Comparison of ENCODE assay signal across 18 cellular contexts in the genomic region with DNA sequence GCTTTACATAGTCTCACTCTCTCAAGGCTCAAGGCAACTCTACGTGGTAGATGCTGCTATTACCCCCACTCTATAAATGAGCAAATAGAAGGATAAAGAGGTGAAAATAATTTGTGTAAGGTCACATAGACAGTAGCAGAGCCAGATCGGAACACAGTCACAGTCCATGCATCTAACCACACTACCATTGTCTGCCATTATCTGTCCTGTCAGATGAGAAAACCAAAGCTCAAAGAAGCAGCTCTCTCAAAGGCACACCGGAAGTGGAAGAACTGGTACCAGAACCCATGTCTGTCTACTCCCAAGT.
A peak's percentile ranks its signal among the peaks of the same experiment; 100 is the strongest.
DNase-seq lines count a peak whose midpoint lies in the region; ATAC-seq and TF ChIP-seq lines count a peak whose summit lies in the region.
"Had no signal": no experiment of that assay in that cellular context is flagged by ENCODE, and none has a peak within 500 bp of the region (broad histone marks: within the 10 kb centered on the region; RNA-seq: fewer than 3 reads in every experiment).

No MANE protein-coding gene starts in this region.

- H3K4me1 ChIP-seq in breast epithelium (peaks cover 0 to 4% of the 10 kb centered on the region in 2 donors), lower lobe of right lung (peaks cover 27% of the 10 kb centered on the region), upper lobe of right lung (peaks cover 7% of the 10 kb centered on the region)

- H3K36me3 Mint-ChIP-seq in MCF 10A (ENCODE audit: insufficient read depth, unreplicated experiment): no peaks in the 10 kb centered on the region
- H3K36me3 Mint-ChIP-seq: neural progenitor cell had no signal

- no peaks in the 10 kb centered on the region for H3K27me3 ChIP-seq in breast epithelium
- no peaks in the 10 kb centered on the region for H3K27me3 ChIP-seq in HL-60 (ENCODE audit: insufficient read depth, poor library complexity, severe bottlenecking)
- H3K27me3 ChIP-seq in lower lobe of right lung (ENCODE audit: low read depth): no peaks in the 10 kb centered on the region
- H3K27me3 ChIP-seq in upper lobe of right lung: no peaks in the 10 kb centered on the region
- H3K27me3 ChIP-seq: neural progenitor cell, tibial nerve had no signal

- no peak for TF ChIP-seq CTCF in MCF 10A (IDR thresholded peaks at IDR 0.05; ENCODE audit: unreplicated experiment)
- no peak for TF ChIP-seq CTCF in breast epithelium (IDR thresholded peaks at IDR 0.05)
- TF ChIP-seq CTCF in HL-60 (IDR thresholded peaks at IDR 0.05; ENCODE audit: insufficient read depth, low read length): no peak
- no peak for TF ChIP-seq CTCF in lower lobe of right lung (IDR thresholded peaks at IDR 0.05)
- no peak for TF ChIP-seq CTCF in upper lobe of right lung (IDR thresholded peaks at IDR 0.05)

- DNase-seq in MCF 10A (ENCODE audit: unreplicated experiment) (no peak), breast epithelium (ENCODE audit: low spot score in 2 of 2) (no peak), HL-60 (ENCODE audit: low read depth in 1 of 2, low spot score in 1 of 2) (no peak), lower lobe of right lung (no peak), upper lobe of right lung (no peak), posterior cingulate gyrus (no peak), globus pallidus (ENCODE audit: low spot score) (no peak), NOMO-1 treated with dmso at 0.1 percent for 144 hours (lab: John Stamatoyannopoulos, UW; ENCODE audit: unreplicated experiment) (no peak)
- DNase-seq: ACHN; aorta; foreskin melanocyte; NCI-H1694 treated with DMSO at 0.1 percent for 48 hours; NCI-H510A treated with DMSO at 0.1 percent for 48 hours; stimulated activated CD4-positive, alpha-beta T cell treated with anti-CD3 and anti-CD28 coated beads, Interleukin-4, amount 100 ng/mL, for 1 hour had no signal

- POLR2A ChIA-PET in MCF 10A (lab: Yijun Ruan, JAX): interaction anchor here (0.6 to 2.2 kb wide), 11 partner anchors 29 to 316 kb away, joined by 3 to 17 read pairs (median 3); a partner anchor contains a TSS

- no peak for TF ChIP-seq POLR2A in breast epithelium (IDR thresholded peaks at IDR 0.05)

- no peak for ATAC-seq in lower lobe of right lung
- no peak for ATAC-seq in upper lobe of right lung
- ATAC-seq: HCT116 had no signal

- no peaks in the 10 kb centered on the region for H3K36me3 ChIP-seq in breast epithelium
- H3K36me3 ChIP-seq in lower lobe of right lung: no peaks in the 10 kb centered on the region
- H3K36me3 ChIP-seq in upper lobe of right lung: no peaks in the 10 kb centered on the region
- H3K36me3 ChIP-seq: neural progenitor cell, tibial nerve had no signal

- peak overlapping the region; percentile 69 for H3K27ac Mint-ChIP-seq in MCF 10A (ENCODE audit: low read depth, unreplicated experiment)
- H3K27ac Mint-ChIP-seq: neural progenitor cell had no signal

- H3K27me3 Mint-ChIP-seq in MCF 10A (ENCODE audit: insufficient read depth, unreplicated experiment): no peaks in the 10 kb centered on the region
- H3K27me3 Mint-ChIP-seq: activated T-helper 17 cell treated with anti-CD3 and anti-CD28 coated beads, Interleukin-2, amount 50 U/mL, for 72 hours had no signal

- H3K9me3 Mint-ChIP-seq in MCF 10A (ENCODE audit: unreplicated experiment): peaks cover 7% of the 10 kb centered on the region
- H3K9me3 Mint-ChIP-seq: activated T-helper 17 cell treated with anti-CD3 and anti-CD28 coated beads, Interleukin-2, amount 50 U/mL, for 72 hours had no signal

- no peak overlapping the region for H3K4me3 Mint-ChIP-seq in MCF 10A (ENCODE audit: unreplicated experiment)
- H3K4me3 Mint-ChIP-seq: neural progenitor cell had no signal

- BruUV-seq in MCF 10A (replicated peaks; lab: Mats Ljungman, UMichigan): no TSS peak

- H3K27ac ChIP-seq in breast epithelium (peak overlapping the region in 1 of 2 donors; percentile 64), HL-60 (replicated peaks) (peak overlapping the region; percentile 77), lower lobe of right lung (peak overlapping the region; percentile 56), upper lobe of right lung (peak overlapping the region; percentile 24)
- H3K27ac ChIP-seq: neural progenitor cell had no signal

- CTCF ChIA-PET in MCF 10A (lab: Yijun Ruan, JAX): interaction anchor here (0.6 to 1.9 kb wide), 6 partner anchors 18 to 490 kb away, joined by 3 to 9 read pairs (median 3); no protein-coding TSS in a partner anchor

- H3K4me3 ChIP-seq in breast epithelium (no peak overlapping the region), HL-60 (replicated peaks; ENCODE audit: insufficient read depth, low read length) (no peak overlapping the region), lower lobe of right lung (no peak overlapping the region), upper lobe of right lung (no peak overlapping the region)
- H3K4me3 ChIP-seq: neural progenitor cell, tibial nerve had no signal

- intact Hi-C loops in MCF 10A (cut with micrococcal nuclease) (loop anchor here (5.0 kb wide), 2 partner anchors 116 to 134 kb away; a partner anchor contains a TSS), breast epithelium (cut with DNase I; ENCODE audit: low total_unique reads) (no loop called here), lower lobe of right lung (cut with DNase I) (no loop called here), upper lobe of right lung (cut with DNase I) (no loop called here), posterior cingulate gyrus (cut with DNase I) (no loop called here)

- peaks cover 25% of the 10 kb centered on the region for H3K4me1 Mint-ChIP-seq in MCF 10A (ENCODE audit: insufficient read depth, unreplicated experiment)

- H3K9me3 ChIP-seq in breast epithelium (peaks cover 0 to 4% of the 10 kb centered on the region in 2 donors), lower lobe of right lung (no peaks in the 10 kb centered on the region), upper lobe of right lung (no peaks in the 10 kb centered on the region)
